Comparison of ENCODE assay signal across 14 cellular contexts in genomic region chr6:111540971-111541719, GRCh38. TPM values are rescaled to one million over a fixed set of nuclear protein-coding genes. Genes with fewer than 3 reads are reported as not detected.
DNase-seq lines count a peak whose midpoint lies in the region; ATAC-seq, FAIRE-seq and TF ChIP-seq lines count a peak whose summit lies in the region.
"Had no signal": no experiment of that assay in that cellular context is flagged by ENCODE, and none has a peak within 500 bp of the region (broad histone marks: within the 10 kb centered on the region; RNA-seq: fewer than 3 reads in every experiment).

No MANE protein-coding gene starts in this region.

- no peak overlapping the region for H2BK120ac ChIP-seq in H1 (replicated peaks; ENCODE audit: low read depth, low read length)

- H3K36me3 ChIP-seq in HEK293 (ENCODE audit: control insufficient read depth in 2 of 2, insufficient read depth in 1 of 2, low read length in 2 of 2) = no peaks in the 10 kb centered on the region
- H3K36me3 ChIP-seq in H1 (ENCODE audit: control insufficient read depth in 2 of 4, insufficient read depth in 4 of 4, low read length in 3 of 4) = no peaks in the 10 kb centered on the region
- H3K36me3 ChIP-seq in neural progenitor cell = no peaks in the 10 kb centered on the region
- H3K36me3 ChIP-seq in osteoblast (ENCODE audit: insufficient read depth, low read length) = no peaks in the 10 kb centered on the region

- H3K4me1 Mint-ChIP-seq in neural progenitor cell = peaks cover 18% of the 10 kb centered on the region
- H3K4me1 Mint-ChIP-seq in CD4-positive, alpha-beta T cell (ENCODE audit: low read depth) = peaks cover 5% of the 10 kb centered on the region

- no peak for FAIRE-seq in H1 (lab: Jason Lieb, UNC)

- no peak overlapping the region for H4K8ac ChIP-seq in H1 (ENCODE audit: extremely low read depth, insufficient read depth, low read length)

- no peak overlapping the region for H2AK5ac ChIP-seq in H1 (ENCODE audit: low read depth, low read length)

- no peak for ATAC-seq in CD4-positive, alpha-beta T cell (ENCODE audit: poor library complexity)
- ATAC-seq: activated T-cell treated with anti-CD3 and anti-CD28 coated beads, Interleukin-2, amount 50 U/mL, for 72 hours; mucosa of descending colon had no signal

- no peak overlapping the region for H3K4me3 Mint-ChIP-seq in neural progenitor cell
- H3K4me3 Mint-ChIP-seq in CD4-positive, alpha-beta T cell = no peak overlapping the region
- H3K4me3 Mint-ChIP-seq: activated T-cell treated with anti-CD3 and anti-CD28 coated beads, Interleukin-2, amount 50 U/mL, for 72 hours; central memory CD8-positive, alpha-beta T cell had no signal

- H2BK5ac ChIP-seq in H1 (ENCODE audit: low read depth, low read length) = no peak overlapping the region

- H2AFZ ChIP-seq in H1 (ENCODE audit: low read length) = no peak overlapping the region
- no peak overlapping the region for H2AFZ ChIP-seq in neural progenitor cell (replicated peaks)
- no peak overlapping the region for H2AFZ ChIP-seq in osteoblast (ENCODE audit: low read length)

- no peaks in the 10 kb centered on the region for H3K9me3 Mint-ChIP-seq in neural progenitor cell
- H3K9me3 Mint-ChIP-seq in CD4-positive, alpha-beta T cell = no peaks in the 10 kb centered on the region
- H3K9me3 Mint-ChIP-seq: activated T-cell treated with anti-CD3 and anti-CD28 coated beads, Interleukin-2, amount 50 U/mL, for 72 hours; central memory CD8-positive, alpha-beta T cell had no signal

- H3K27me3 Mint-ChIP-seq in neural progenitor cell (ENCODE audit: insufficient read depth, low read depth) = no peaks in the 10 kb centered on the region
- no peaks in the 10 kb centered on the region for H3K27me3 Mint-ChIP-seq in CD4-positive, alpha-beta T cell
- H3K27me3 Mint-ChIP-seq: central memory CD8-positive, alpha-beta T cell had no signal

- H3K27ac ChIP-seq in HEK293 (ENCODE audit: extremely low read depth, low read depth, low read length) (peak overlapping the region; percentile 2; the same call in 1 of the 2 replicates), H1 (ENCODE audit: low read depth, low read length) (no peak overlapping the region), neural progenitor cell (no peak overlapping the region), osteoblast (ENCODE audit: low read depth, low read length) (no peak overlapping the region)
- no peak overlapping the region for H3K27ac ChIP-seq in CD4-positive, alpha-beta T cell (ENCODE audit: low read depth, low read length)

- H3K79me1 ChIP-seq in H1 (ENCODE audit: low read depth, low read length) = no peaks in the 10 kb centered on the region; the same call in 1 of the 2 replicates

- no peak for TF ChIP-seq CTCF in HEK293 (tag by site-specific recombination; IDR thresholded peaks at IDR 0.05)
- TF ChIP-seq CTCF in H1 (IDR thresholded peaks at IDR 0.05; ENCODE audit: control extremely low read depth in 1 of 3, insufficient read depth in 1 of 3, low read depth in 1 of 3, low read length in 3 of 3) = no peak
- no peak for TF ChIP-seq CTCF in neural progenitor cell (IDR thresholded peaks at IDR 0.05)
- TF ChIP-seq CTCF in CD4-positive, alpha-beta T cell (IDR thresholded peaks at IDR 0.05) = no peak
- TF ChIP-seq CTCF in osteoblast (IDR thresholded peaks at IDR 0.05; ENCODE audit: extremely low read depth, low read depth, low read length) = no peak

- H3K14ac ChIP-seq in H1 (ENCODE audit: insufficient read length) = no peak overlapping the region

- no peak overlapping the region for H3K4me3 ChIP-seq in HEK293 (ENCODE audit: low read depth, low read length)
- H3K4me3 ChIP-seq in H1 (ENCODE audit: extremely low read depth in 1 of 4, insufficient read depth in 2 of 4, low read depth in 3 of 4, low read length in 4 of 4) = no peak overlapping the region
- H3K4me3 ChIP-seq in neural progenitor cell = no peak overlapping the region
- no peak overlapping the region for H3K4me3 ChIP-seq in osteoblast (ENCODE audit: insufficient read depth, low read length)
- H3K4me3 ChIP-seq: mucosa of descending colon, skin epidermis had no signal

- H3K9ac ChIP-seq in H1 (replicated peaks in 1 of 4; ENCODE audit: extremely low read depth in 1 of 4, low read depth in 3 of 4, low read length in 3 of 4) (no peak overlapping the region), neural progenitor cell (no peak overlapping the region)

- no peaks in the 10 kb centered on the region; the same call in 1 of the 2 replicates for H3K23me2 ChIP-seq in H1 (ENCODE audit: low read depth, low read length)

- H4K20me1 ChIP-seq in H1 (replicated peaks in 1 of 2; ENCODE audit: control insufficient read depth in 1 of 2, insufficient read depth in 2 of 2, low read length in 2 of 2) (no peaks in the 10 kb centered on the region), neural progenitor cell (ENCODE audit: low read depth) (peaks cover 5% of the 10 kb centered on the region), osteoblast (ENCODE audit: insufficient read depth, low read length) (no peaks in the 10 kb centered on the region)

- no peak overlapping the region for H3K23ac ChIP-seq in H1 (ENCODE audit: insufficient read length)

- H4K91ac ChIP-seq in H1 (replicated peaks; ENCODE audit: insufficient read length, low read length) = no peak overlapping the region

- no peak overlapping the region for H4K5ac ChIP-seq in H1 (ENCODE audit: insufficient read length, low read depth, low read length)

- CTCF ChIA-PET in HEK293 (lab: Yijun Ruan, JAX) = interaction anchor here (0.6 to 1.3 kb wide), 6 partner anchors 9 to 90 kb away, joined by 3 to 5 read pairs (median 4); no protein-coding TSS in a partner anchor
- CTCF ChIA-PET in H1 (lab: Charles Lee; ENCODE audit: partially characterized antibody) = interaction anchor here (0.7 to 3.2 kb wide), 6 partner anchors 9 to 177 kb away, joined by 3 to 14 read pairs (median 4); no protein-coding TSS in a partner anchor
- CTCF ChIA-PET in CD4-positive, alpha-beta T cell (lab: Charles Lee) = interaction anchor here (0.8 kb wide), 1 partner anchor 8 kb away, joined by 3 read pairs; no protein-coding TSS in a partner anchor

- H2BK15ac ChIP-seq in H1 (ENCODE audit: low read length) = no peak overlapping the region

- H3K79me2 ChIP-seq in H1 (ENCODE audit: control insufficient read depth in 1 of 2, insufficient read depth in 2 of 2, low read length in 2 of 2) = no peaks in the 10 kb centered on the region
- H3K79me2 ChIP-seq in neural progenitor cell (ENCODE audit: low read depth) = no peaks in the 10 kb centered on the region
- no peaks in the 10 kb centered on the region for H3K79me2 ChIP-seq in osteoblast (ENCODE audit: insufficient read depth, low read length)

- TF ChIP-seq EP300 in H1 (IDR thresholded peaks at IDR 0.05; ENCODE audit: borderline replicate concordance in 1 of 2, low read depth in 2 of 2, low read length in 2 of 2) = no peak

- H3K56ac ChIP-seq in H1 (replicated peaks; ENCODE audit: insufficient read length, low read depth, low read length) = no peak overlapping the region

- H3K4me1 ChIP-seq in HEK293 (ENCODE audit: control insufficient read depth, insufficient read depth, low read length) (peaks cover 10% of the 10 kb centered on the region), H1 (replicated peaks in 1 of 4; ENCODE audit: control insufficient read depth in 3 of 4, insufficient read depth in 4 of 4, low read length in 3 of 4) (peaks cover 2 to 11% (median 8%) of the 10 kb centered on the region in 4 experiments; a peak in 3 of 7 replicates), neural progenitor cell (peaks cover 13% of the 10 kb centered on the region), osteoblast (ENCODE audit: insufficient read depth, low read length) (no peaks in the 10 kb centered on the region)

- peak overlapping the region; percentile 1 for H3K27ac Mint-ChIP-seq in neural progenitor cell
- H3K27ac Mint-ChIP-seq in CD4-positive, alpha-beta T cell = no peak overlapping the region
- H3K27ac Mint-ChIP-seq: activated T-cell treated with anti-CD3 and anti-CD28 coated beads, Interleukin-2, amount 50 U/mL, for 72 hours had no signal

- POLR2A ChIA-PET in HEK293 (lab: Yijun Ruan, JAX) (interaction anchor here (1.0 kb wide), 1 partner anchor 12 kb away, joined by 4 read pairs; no protein-coding TSS in a partner anchor), H1 (lab: Charles Lee; ENCODE audit: partially characterized antibody) (interaction anchor here (0.9 to 2.0 kb wide), 5 partner anchors 9 to 15 kb away, joined by 3 to 6 read pairs (median 4); no protein-coding TSS in a partner anchor)
- POLR2A ChIA-PET in CD4-positive, alpha-beta T cell (lab: Charles Lee) = no interaction called here

- no peaks in the 10 kb centered on the region for H3K9me3 ChIP-seq in HEK293 (ENCODE audit: control insufficient read depth, insufficient read depth, low read depth, low read length)
- no peaks in the 10 kb centered on the region for H3K9me3 ChIP-seq in H1 (ENCODE audit: insufficient read depth in 2 of 2, low read depth in 1 of 2, low read length in 1 of 2)
- no peaks in the 10 kb centered on the region for H3K9me3 ChIP-seq in neural progenitor cell (ENCODE audit: low read depth)
- no peaks in the 10 kb centered on the region for H3K9me3 ChIP-seq in CD4-positive, alpha-beta T cell (ENCODE audit: control insufficient read depth, low read length)
- no peaks in the 10 kb centered on the region for H3K9me3 ChIP-seq in osteoblast (ENCODE audit: low read depth, low read length)
- H3K9me3 ChIP-seq: mucosa of descending colon had no signal

- H3F3A ChIP-seq in neural progenitor cell (ENCODE audit: low read depth) = no peaks in the 10 kb centered on the region

- 61% methylated on average over 9 of the region's 9 CpGs; no CpG with 5 or more reads in 1 of the 2 experiments for WGBS in H1 (ENCODE audit: extremely low coverage in 1 of 2, insufficient coverage in 1 of 2, insufficient read length in 1 of 2, insufficient replicate concordance in 2 of 2, low coverage in 1 of 2, low lambda C conversion rate in 2 of 2, missing lambda C conversion rate in 1 of 2), 2 experiments

- peak overlapping the region; percentile 14; the same call in 1 of the 2 replicates for H3K18ac ChIP-seq in H1 (ENCODE audit: extremely low read depth, low read length)

- no peaks in the 10 kb centered on the region for H3K36me3 Mint-ChIP-seq in neural progenitor cell
- no peaks in the 10 kb centered on the region for H3K36me3 Mint-ChIP-seq in CD4-positive, alpha-beta T cell (ENCODE audit: low read depth)

- peak; percentile 72 for DNase-seq in NCI-H2107 (lab: John Stamatoyannopoulos, UW)
- DNase-seq in H1 (ENCODE audit: low read depth in 1 of 2, low spot score in 2 of 2) = no peak
- DNase-seq in neural progenitor cell (ENCODE audit: low spot score) = no peak
- DNase-seq in EL = no peak
- no peak for DNase-seq in NOMO-1 treated with dmso at 0.1 percent for 144 hours (lab: John Stamatoyannopoulos, UW; ENCODE audit: unreplicated experiment)
- no peak for DNase-seq in CD4-positive, alpha-beta T cell
- DNase-seq in osteoblast (ENCODE audit: insufficient read length, low spot score, missing footprints) = no peak
- DNase-seq: activated T-cell treated with anti-CD3 and anti-CD28 coated beads, Interleukin-2, amount 50 U/mL, for 72 hours; Calu3; KBM-7; mucosa of descending colon had no signal

- no peaks in the 10 kb centered on the region for H3K27me3 ChIP-seq in H1 (replicated peaks in 1 of 4; ENCODE audit: control insufficient read depth in 3 of 4, extremely low read depth in 1 of 4, insufficient read depth in 3 of 4, low read length in 3 of 4)
- no peaks in the 10 kb centered on the region for H3K27me3 ChIP-seq in neural progenitor cell
- no peaks in the 10 kb centered on the region for H3K27me3 ChIP-seq in CD4-positive, alpha-beta T cell (ENCODE audit: control insufficient read depth, insufficient read depth, low read length)
- no peaks in the 10 kb centered on the region for H3K27me3 ChIP-seq in osteoblast (ENCODE audit: insufficient read depth, low read length)

- no peak for TF ChIP-seq POLR2A in H1 (IDR thresholded peaks at IDR 0.05; ENCODE audit: control extremely low read depth in 1 of 2, low read depth in 2 of 2, low read length in 2 of 2)

- no peak for TF ChIP-seq RAD21 in H1 (IDR thresholded peaks at IDR 0.05 in 1 of 2, conservative IDR thresholded peaks at IDR 0.05 in 1 of 2; ENCODE audit: low read depth in 2 of 2, low read length in 2 of 2)

- intact Hi-C loops in CD4-positive, alpha-beta T cell (cut with DNase I, micrococcal nuclease) = no loop called here

- H2BK20ac ChIP-seq in H1 (ENCODE audit: low read length) = no peak overlapping the region

- no peak overlapping the region for H3K4ac ChIP-seq in H1 (replicated peaks; ENCODE audit: insufficient read length, low read depth, low read length)

- H3K4me2 ChIP-seq in H1 (ENCODE audit: insufficient read depth in 1 of 2, low read depth in 2 of 2, low read length in 2 of 2) (peak overlapping the region in 1 of 2 experiments; percentile 24; a peak in 1 of 4 replicates), neural progenitor cell (no peak overlapping the region), osteoblast (ENCODE audit: insufficient read depth, low read length) (no peak overlapping the region)

- no peak overlapping the region for H2BK12ac ChIP-seq in H1 (ENCODE audit: low read depth, low read length)

RNA-seq across cellular contexts. Expression of gene REV3L, which starts 58.1 kb away (rescaled TPM):
- total RNA-seq in H1 (2021; fragmentation: NEBNext Ultra II Directional; extraction: Animal tissue kit (Norgen Biotek cat#: 25700)) = 5.0 and 6.6 TPM in 2 replicates
- polyA plus RNA-seq in H1 (2011; rRNA removed) = 1.1 and 2.1 TPM in 2 replicates
- 2.8 TPM for polyA plus RNA-seq in H1 (2011; cell fraction: cytosol; rRNA removed)
- polyA plus RNA-seq in H1 (2011; cell fraction: nucleus; rRNA removed) = 3.3 TPM
- polyA plus RNA-seq in H1 (2012, experiment 1 of 2) = 1.8 to 3.4 TPM (median 2.1 TPM) in 4 replicates
- 0.17 TPM for polyA plus RNA-seq in H1 (2012, experiment 2 of 2)
- polyA plus RNA-seq in H1 (2013, experiment 1 of 2) = 2.8 TPM
- 2.5 TPM for polyA plus RNA-seq in H1 (2013, experiment 2 of 2)
- polyA minus RNA-seq in H1 (2011; rRNA and poly(A)+ RNA removed) = 9.4 and 12.6 TPM in 2 replicates
- 4.6 TPM for polyA minus RNA-seq in H1 (2011; cell fraction: cytosol; rRNA and poly(A)+ RNA removed)
- polyA minus RNA-seq in H1 (2011; cell fraction: nucleus; rRNA and poly(A)+ RNA removed) = 27.3 TPM
- total RNA-seq in neural progenitor cell (ENCODE audit: low replicate concordance) = 14.0 and 23.5 TPM in 2 replicates
- 10 to 100 TPM; 17.0 to 20.6 TPM for total RNA-seq in CD4-positive, alpha-beta T cell
- total RNA-seq in osteoblast = 41.3 and 42.0 TPM in 2 replicates
